Comparison of ENCODE assay signal across 8 cellular contexts in genomic region chr22:42994917-42995562, GRCh38. TPM values are rescaled to one million over a fixed set of nuclear protein-coding genes. Genes with fewer than 3 reads are reported as not detected.
DNase-seq lines count a peak whose midpoint lies in the region; ATAC-seq and FAIRE-seq lines count a peak whose summit lies in the region.

No MANE protein-coding gene starts in this region.

- H3K27me3 ChIP-seq in mucosa of stomach (ENCODE audit: control insufficient read depth, insufficient read depth, low read length) = no peaks in the 10 kb centered on the region

- ATAC-seq in GM19324 (IDR thresholded peaks at IDR 0.05; ENCODE audit: low FRiP score, unreplicated experiment) = no peak
- no peak for ATAC-seq in GM18519 (IDR thresholded peaks at IDR 0.05; ENCODE audit: low FRiP score, unreplicated experiment)

- DNase-seq in Daoy (ENCODE audit: low read depth) (peak; percentile 85), NOMO-1 treated with dmso at 0.1 percent for 144 hours (lab: John Stamatoyannopoulos, UW; ENCODE audit: unreplicated experiment) (peak; percentile 92), iPS-NIHi7 (ENCODE audit: extremely low spot score) (no peak)
- DNase-seq in activated CD4-positive, CD25-positive, alpha-beta regulatory T cell treated with anti-CD3 and anti-CD28 coated beads, Interleukin-2, amount 50 U/mL, for 72 hours = no peak

- H3K9ac ChIP-seq in mucosa of stomach (ENCODE audit: low read length) = peak overlapping the region; percentile 71

- H3K9me3 ChIP-seq in mucosa of stomach (ENCODE audit: control insufficient read depth, low read length) = no peaks in the 10 kb centered on the region

- H3K4me3 ChIP-seq in mucosa of stomach (ENCODE audit: low read length) = peak overlapping the region; percentile 44

- peaks cover 5% of the 10 kb centered on the region for H3K36me3 ChIP-seq in mucosa of stomach (ENCODE audit: control insufficient read depth, insufficient read depth, low read length)

- peak; percentile 23 for FAIRE-seq in endometrium (lab: Jason Lieb, UNC)

- peaks cover 67% of the 10 kb centered on the region for H3K4me1 ChIP-seq in mucosa of stomach (ENCODE audit: control insufficient read depth, insufficient read depth, low read length)

RNA-seq across cellular contexts. Expression of gene PACSIN2, which starts 19.9 kb away (rescaled TPM):
- 42.4 and 47.0 TPM in 2 replicates for total RNA-seq in Daoy (2014; rRNA removed; shearing (Covaris generic))

Comparison
In these comparisons a context has a peak if more than half of its experiments do, and no peak if none do; other contexts are left out.
1. DNase-seq: peak in Daoy (single experiment) and NOMO-1 treated with dmso at 0.1 percent for 144 hours (single experiment); none in activated CD4-positive, CD25-positive, alpha-beta regulatory T cell treated with anti-CD3 and anti-CD28 coated beads, Interleukin-2, amount 50 U/mL, for 72 hours (single experiment) and iPS-NIHi7 (single experiment).